In genomic region chr14:20855652-20856291, GRCh38 we compare ENCODE assay signal across 1 cellular context.
A peak's percentile ranks its signal among the peaks of the same experiment; 100 is the strongest.
TF ChIP-seq lines count a peak whose summit lies in the region.

No MANE protein-coding gene starts in this region.

TF ChIP-seq in HepG2, 621 proteins besides CTCF, POLR2A, EP300 and RAD21 (continued from another document and continues in another):
- TF ChIP-seq CERS6 (CRISPR knock-in tag; IDR thresholded peaks at IDR 0.05), result no peak
- no peak for TF ChIP-seq GABPB1 (CRISPR knock-in tag; IDR thresholded peaks at IDR 0.05)
- TF ChIP-seq NR2F2 (IDR thresholded peaks at IDR 0.05; ENCODE audit: borderline replicate concordance, low read depth), result no peak
- no peak for TF ChIP-seq ZNF841 (CRISPR knock-in tag; IDR thresholded peaks at IDR 0.05; ENCODE audit: borderline replicate concordance)
- no peak for TF ChIP-seq SPEN (CRISPR knock-in tag; IDR thresholded peaks at IDR 0.05; ENCODE audit: low read depth)
- no peak for TF ChIP-seq ZBTB37 (CRISPR knock-in tag; IDR thresholded peaks at IDR 0.05)
- TF ChIP-seq ZNF329 (CRISPR knock-in tag; IDR thresholded peaks at IDR 0.05; ENCODE audit: low read depth), result no peak
- no peak for TF ChIP-seq PPARG (CRISPR knock-in tag; conservative IDR thresholded peaks at IDR 0.05)
- no peak for TF ChIP-seq ZNF7 (CRISPR knock-in tag; IDR thresholded peaks at IDR 0.05)
- TF ChIP-seq MIER3 (CRISPR knock-in tag; IDR thresholded peaks at IDR 0.05; ENCODE audit: borderline replicate concordance), result no peak
- TF ChIP-seq ZNF17 (CRISPR knock-in tag; IDR thresholded peaks at IDR 0.05), result no peak
- no peak for TF ChIP-seq ZNF234 (CRISPR knock-in tag; conservative IDR thresholded peaks at IDR 0.05)
- peak; percentile 6 for TF ChIP-seq ZNF18 (CRISPR knock-in tag; IDR thresholded peaks at IDR 0.05; ENCODE audit: insufficient replicate concordance)
- TF ChIP-seq ZNF432 (CRISPR knock-in tag; IDR thresholded peaks at IDR 0.05; ENCODE audit: borderline replicate concordance), result no peak
- TF ChIP-seq MAZ (IDR thresholded peaks at IDR 0.05; ENCODE audit: borderline replicate concordance, low read depth, low read length), result no peak
- no peak for TF ChIP-seq MAZ (CRISPR knock-in tag; IDR thresholded peaks at IDR 0.05; ENCODE audit: low read depth)
- no peak for TF ChIP-seq ZC3H13 (CRISPR knock-in tag; IDR thresholded peaks at IDR 0.05)
- TF ChIP-seq HMG20B (CRISPR knock-in tag; conservative IDR thresholded peaks at IDR 0.05), result no peak
- no peak for TF ChIP-seq TEF (CRISPR knock-in tag; IDR thresholded peaks at IDR 0.05)
- TF ChIP-seq ZNF781 (CRISPR knock-in tag; IDR thresholded peaks at IDR 0.05; ENCODE audit: borderline replicate concordance, not compliant biosample characterization), result no peak
- TF ChIP-seq CC2D1A (CRISPR knock-in tag; IDR thresholded peaks at IDR 0.05), result no peak
- TF ChIP-seq ZNF782 (CRISPR knock-in tag; IDR thresholded peaks at IDR 0.05; ENCODE audit: borderline replicate concordance), result no peak
- no peak for TF ChIP-seq ELF4 (CRISPR knock-in tag; IDR thresholded peaks at IDR 0.05; ENCODE audit: borderline replicate concordance)
- TF ChIP-seq MIER2 (CRISPR knock-in tag; IDR thresholded peaks at IDR 0.05), result peak; percentile 84
- TF ChIP-seq MAFK (conservative IDR thresholded peaks at IDR 0.05 in 1 of 2, IDR thresholded peaks at IDR 0.05 in 1 of 2; ENCODE audit: low read length in 2 of 2), result peak; percentile 87 to 89
- TF ChIP-seq ZNF34 (CRISPR knock-in tag; IDR thresholded peaks at IDR 0.05; ENCODE audit: borderline replicate concordance), result no peak
- no peak for TF ChIP-seq ZSCAN31 (CRISPR knock-in tag; IDR thresholded peaks at IDR 0.05; ENCODE audit: low read depth)
- TF ChIP-seq EZH2 (conservative IDR thresholded peaks at IDR 0.05; ENCODE audit: low read depth, low read length), result no peak
- no peak for TF ChIP-seq ZNF615 (CRISPR knock-in tag; IDR thresholded peaks at IDR 0.05; ENCODE audit: borderline replicate concordance)
- no peak for TF ChIP-seq TRAFD1 (CRISPR knock-in tag; IDR thresholded peaks at IDR 0.05; ENCODE audit: borderline replicate concordance)
- no peak for TF ChIP-seq ZNF652 (CRISPR knock-in tag; IDR thresholded peaks at IDR 0.05; ENCODE audit: borderline replicate concordance, low read depth)
- TF ChIP-seq CCDC6 (CRISPR knock-in tag; IDR thresholded peaks at IDR 0.05), result no peak
- no peak for TF ChIP-seq TEAD3 (CRISPR knock-in tag; optimal IDR thresholded peaks at IDR 0.05; ENCODE audit: borderline replicate concordance)
- TF ChIP-seq ZNF670 (CRISPR knock-in tag; IDR thresholded peaks at IDR 0.05; ENCODE audit: borderline replicate concordance), result no peak
- no peak for TF ChIP-seq CCAR2 (optimal IDR thresholded peaks at IDR 0.05; ENCODE audit: low read depth, low read length)
- TF ChIP-seq ZFP37 (CRISPR knock-in tag; IDR thresholded peaks at IDR 0.05; ENCODE audit: borderline replicate concordance), result no peak
- TF ChIP-seq ZNF556 (CRISPR knock-in tag; IDR thresholded peaks at IDR 0.05; ENCODE audit: borderline replicate concordance), result no peak
- no peak for TF ChIP-seq ZNF609 (CRISPR knock-in tag; IDR thresholded peaks at IDR 0.05; ENCODE audit: borderline replicate concordance)
- 0 out of 2 replicates have a peak, but pooled peaks have one; percentile 27 for TF ChIP-seq ZMYM4 (CRISPR knock-in tag; IDR thresholded peaks at IDR 0.05)
- TF ChIP-seq CREB3 (CRISPR knock-in tag; IDR thresholded peaks at IDR 0.05), result no peak
- peak; percentile 88 for TF ChIP-seq STAG1 (CRISPR knock-in tag; IDR thresholded peaks at IDR 0.05)
- no peak for TF ChIP-seq RXRA (CRISPR knock-in tag; IDR thresholded peaks at IDR 0.05)
- TF ChIP-seq ELF1 (CRISPR knock-in tag; IDR thresholded peaks at IDR 0.05), result no peak
- no peak for TF ChIP-seq RFXAP (CRISPR knock-in tag; IDR thresholded peaks at IDR 0.05; ENCODE audit: borderline replicate concordance)
- TF ChIP-seq REXO4 (CRISPR knock-in tag; IDR thresholded peaks at IDR 0.05; ENCODE audit: borderline replicate concordance), result no peak
- TF ChIP-seq ZNF337 (CRISPR knock-in tag; IDR thresholded peaks at IDR 0.05; ENCODE audit: borderline replicate concordance, low read depth), result no peak
- TF ChIP-seq NONO (IDR thresholded peaks at IDR 0.05), result no peak
- no peak for TF ChIP-seq NONO (CRISPR knock-in tag; conservative IDR thresholded peaks at IDR 0.05)
- no peak for TF ChIP-seq ZNF790 (CRISPR knock-in tag; IDR thresholded peaks at IDR 0.05; ENCODE audit: borderline replicate concordance)
- no peak for TF ChIP-seq HOMEZ (CRISPR knock-in tag; IDR thresholded peaks at IDR 0.05; ENCODE audit: low read depth)
- no peak for TF ChIP-seq ZNF784 (CRISPR knock-in tag; IDR thresholded peaks at IDR 0.05; ENCODE audit: borderline replicate concordance)
- TF ChIP-seq AHR (CRISPR knock-in tag; IDR thresholded peaks at IDR 0.05), result no peak
- no peak for TF ChIP-seq ZKSCAN8 (CRISPR knock-in tag; IDR thresholded peaks at IDR 0.05; ENCODE audit: borderline replicate concordance)
- TF ChIP-seq NR3C1 (CRISPR knock-in tag; IDR thresholded peaks at IDR 0.05), result no peak
